In the genomic region with DNA sequence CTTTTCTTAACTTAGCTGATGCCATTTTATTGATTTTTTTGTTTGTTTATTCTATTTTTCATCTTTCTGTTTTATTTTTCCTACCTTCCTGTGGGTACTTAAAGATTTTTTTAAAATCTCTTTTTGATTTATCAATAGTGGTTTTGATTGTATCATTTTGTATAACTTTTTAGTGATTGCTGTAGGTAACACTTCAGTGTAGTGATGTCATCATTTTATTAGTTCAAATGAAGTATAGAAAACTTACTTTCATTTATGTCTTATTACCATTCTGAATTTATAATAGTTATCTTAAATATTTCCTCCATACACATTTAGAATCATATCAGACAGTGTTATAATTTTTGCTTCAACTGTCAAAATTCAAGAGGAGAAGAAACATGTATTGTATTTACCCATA, we compare ENCODE assay signal across 1 cellular context.
A peak's percentile ranks its signal among the peaks of the same experiment; 100 is the strongest.
TF ChIP-seq lines count a peak whose summit lies in the region.

No MANE protein-coding gene starts in this region.

TF ChIP-seq in HepG2, 621 proteins besides CTCF, POLR2A, EP300 and RAD21 (continued from another document):
- TF ChIP-seq, protein P1, sequence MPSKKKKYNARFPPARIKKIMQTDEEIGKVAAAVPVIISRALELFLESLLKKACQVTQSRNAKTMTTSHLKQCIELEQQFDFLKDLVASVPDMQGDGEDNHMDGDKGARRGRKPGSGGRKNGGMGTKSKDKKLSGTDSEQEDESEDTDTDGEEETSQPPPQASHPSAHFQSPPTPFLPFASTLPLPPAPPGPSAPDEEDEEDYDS (CRISPR knock-in tag; IDR thresholded peaks at IDR 0.05), result no peak
- TF ChIP-seq CREB1 (IDR thresholded peaks at IDR 0.05), result peak; percentile 46; the same call in 1 of the 2 replicates
- TF ChIP-seq CREB1 (CRISPR knock-in tag; IDR thresholded peaks at IDR 0.05), result no peak
- no peak for TF ChIP-seq MYNN (CRISPR knock-in tag; IDR thresholded peaks at IDR 0.05; ENCODE audit: low read depth)
- TF ChIP-seq TCF7L2 (IDR thresholded peaks at IDR 0.05; ENCODE audit: low read depth, low read length), result no peak
- no peak for TF ChIP-seq ZNF124 (CRISPR knock-in tag; IDR thresholded peaks at IDR 0.05)
